Comparison of ENCODE assay signal across 16 cellular contexts in genomic region chr9:95788011-95788410, GRCh38.
"Had no signal": no experiment of that assay in that cellular context is flagged by ENCODE, and none has a peak within 500 bp of the region (broad histone marks: within the 10 kb centered on the region; RNA-seq: fewer than 3 reads in every experiment).

No MANE protein-coding gene starts in this region.

- H3K9me3 Mint-ChIP-seq: nephron had no signal

- H3K27ac ChIP-seq: coronary artery, left ventricle myocardium inferior, lower lobe of right lung had no signal

- H3K36me3 Mint-ChIP-seq: naive B cell had no signal

- H3K4me1 ChIP-seq: left ventricle myocardium inferior, lower lobe of right lung had no signal

- H3K4me1 Mint-ChIP-seq: naive B cell, nephron had no signal

- ATAC-seq: lower lobe of right lung, sciatic nerve had no signal

- H3K27ac Mint-ChIP-seq: naive B cell had no signal

- H3K4me3 Mint-ChIP-seq: naive B cell, nephron had no signal

- H3K36me3 ChIP-seq: left ventricle myocardium inferior, lower lobe of right lung had no signal

- H3K4me3 ChIP-seq: coronary artery, left ventricle myocardium inferior, lower lobe of right lung had no signal

- H3K9me3 ChIP-seq: left ventricle myocardium inferior, lower lobe of right lung had no signal

- DNase-seq: effector CD4-positive, alpha-beta T cell; foreskin melanocyte; head of caudate nucleus; hippocampal formation; left ventricle myocardium inferior; lower lobe of right lung; mesenchymal stem cell; naive B cell; posterior cingulate gyrus; small intestine; stimulated activated CD4-positive, alpha-beta T cell treated with anti-CD3 and anti-CD28 coated beads, Interleukin-12 subunit alpha, Interleukin-12 subunit beta, amount 100 ng/mL, for 4 hours; stimulated activated CD4-positive, alpha-beta T cell treated with anti-CD3 and anti-CD28 coated beads, Interleukin-2, amount 100 ng/mL, for 48 hours; stimulated activated naive CD4-positive, alpha-beta T cell treated with Interleukin-2 at 50 U/mL for 16 hours had no signal
